Comparison of ENCODE assay signal across 11 cellular contexts in genomic region chr12:12467701-12468218, GRCh38.
DNase-seq lines count a peak whose midpoint lies in the region; ATAC-seq, FAIRE-seq and TF ChIP-seq lines count a peak whose summit lies in the region.
"Had no signal": no experiment of that assay in that cellular context is flagged by ENCODE, and none has a peak within 500 bp of the region (broad histone marks: within the 10 kb centered on the region; RNA-seq: fewer than 3 reads in every experiment).

No MANE protein-coding gene starts in this region.

- peak; percentile 9 for ATAC-seq in CD8-positive, alpha-beta T cell
- ATAC-seq in T-helper 17 cell: peak; percentile 74
- ATAC-seq in HG02798 (IDR thresholded peaks at IDR 0.05; ENCODE audit: poor library complexity, unreplicated experiment): no peak
- ATAC-seq: K562 had no signal

- peaks cover 69% of the 10 kb centered on the region for H3K4me1 Mint-ChIP-seq in CD8-positive, alpha-beta T cell (ENCODE audit: low read depth)
- peaks cover 56% of the 10 kb centered on the region for H3K4me1 Mint-ChIP-seq in T-helper 17 cell

- no peaks in the 10 kb centered on the region for H3K9me3 ChIP-seq in CD8-positive, alpha-beta T cell (ENCODE audit: low read length)
- H3K9me3 ChIP-seq in T-helper 17 cell (ENCODE audit: control insufficient read depth, low read length, poor library complexity, severe bottlenecking): no peaks in the 10 kb centered on the region
- H3K9me3 ChIP-seq: tibial artery had no signal

- no peak overlapping the region for H3K27ac ChIP-seq in CD8-positive, alpha-beta T cell (ENCODE audit: low read depth, low read length)
- H3K27ac ChIP-seq: epithelial cell of prostate had no signal

- intact Hi-C loops in CD8-positive, alpha-beta T cell (cut with DNase I, micrococcal nuclease): no loop called here
- intact Hi-C loops in posterior cingulate gyrus (cut with DNase I): no loop called here

- no peak overlapping the region for H3K4me3 Mint-ChIP-seq in CD8-positive, alpha-beta T cell
- peak overlapping the region; percentile 83 for H3K4me3 Mint-ChIP-seq in T-helper 17 cell

- H3K4me1 ChIP-seq in CD8-positive, alpha-beta T cell (ENCODE audit: insufficient read depth, low read length): peaks cover 37% of the 10 kb centered on the region

- H3K27me3 Mint-ChIP-seq in CD8-positive, alpha-beta T cell (ENCODE audit: low read depth): no peaks in the 10 kb centered on the region
- no peaks in the 10 kb centered on the region for H3K27me3 Mint-ChIP-seq in T-helper 17 cell

- TF ChIP-seq CTCF in CD8-positive, alpha-beta T cell (IDR thresholded peaks at IDR 0.05): no peak
- no peak for TF ChIP-seq CTCF in D721Med (IDR thresholded peaks at IDR 0.05; ENCODE audit: insufficient read depth, missing control alignments)

- H3K9me3 Mint-ChIP-seq in CD8-positive, alpha-beta T cell: no peaks in the 10 kb centered on the region

- no peak for FAIRE-seq in RCC 7860 (lab: Jason Lieb, UNC)
- no peak for FAIRE-seq in D721Med (lab: Jason Lieb, UNC)
- FAIRE-seq: K562 had no signal

- peak overlapping the region; percentile 90 for H3K27ac Mint-ChIP-seq in CD8-positive, alpha-beta T cell
- H3K27ac Mint-ChIP-seq in T-helper 17 cell: peak overlapping the region; percentile 99

- POLR2A ChIA-PET in CD8-positive, alpha-beta T cell (lab: Charles Lee): interaction anchor here (1.2 to 3.7 kb wide), 4 partner anchors 15 to 247 kb away, joined by 5 to 46 read pairs (median 12); partner anchors contain the start of gene BORCS5

- H3K36me3 ChIP-seq in CD8-positive, alpha-beta T cell (ENCODE audit: insufficient read depth, low read length): no peaks in the 10 kb centered on the region

- H3K4me3 ChIP-seq in CD8-positive, alpha-beta T cell (ENCODE audit: low read depth, low read length): no peak overlapping the region
- H3K4me3 ChIP-seq: K562, tibial artery had no signal

- CTCF ChIA-PET in CD8-positive, alpha-beta T cell (lab: Charles Lee): interaction anchor here (0.5 to 2.7 kb wide), 4 partner anchors 8 to 91 kb away, joined by 3 to 17 read pairs (median 8); no protein-coding TSS in a partner anchor

- H3K36me3 Mint-ChIP-seq in CD8-positive, alpha-beta T cell: peaks cover 48% of the 10 kb centered on the region
- H3K36me3 Mint-ChIP-seq in T-helper 17 cell (ENCODE audit: low read depth): peaks cover 2% of the 10 kb centered on the region

- DNase-seq in CD8-positive, alpha-beta T cell: peak in 4 of 7 experiments; percentile 43 to 58 (median 48)
- DNase-seq in T-helper 17 cell (peak; percentile 58 to 73 (median 66)), cerebellum (ENCODE audit: low spot score) (peak; percentile 11), posterior cingulate gyrus (peak in 8 of 10 donors; percentile 17 to 88 (median 43)), RCC 7860 (ENCODE audit: low spot score) (no peak), D721Med (ENCODE audit: insufficient read length, low spot score) (no peak), NCI-H1092 (lab: John Stamatoyannopoulos, UW) (no peak)

- no peaks in the 10 kb centered on the region for H3K27me3 ChIP-seq in CD8-positive, alpha-beta T cell (ENCODE audit: insufficient read depth, low read length)
- H3K27me3 ChIP-seq: tibial artery had no signal

Comparison
In these comparisons a context has a peak if more than half of its experiments do, and no peak if none do; other contexts are left out.
1. DNase-seq: peak in CD8-positive, alpha-beta T cell (4 of 7), T-helper 17 cell (3 of 3), cerebellum (single experiment) and posterior cingulate gyrus (8 of 10); none in RCC 7860 (single experiment), D721Med (single experiment) and NCI-H1092 (single experiment).